10 cellular contexts compared by ENCODE assay signal in genomic region chr18:48806551-48807261, GRCh38.
DNase-seq lines count a peak whose midpoint lies in the region; ATAC-seq and TF ChIP-seq lines count a peak whose summit lies in the region.
"Had no signal": no experiment of that assay in that cellular context is flagged by ENCODE, and none has a peak within 500 bp of the region (broad histone marks: within the 10 kb centered on the region; RNA-seq: fewer than 3 reads in every experiment).

No MANE protein-coding gene starts in this region.

- 53% methylated on average over 11 of the region's 11 CpGs for WGBS in lower leg skin, 2 donors

- no peak overlapping the region for H3K4me3 ChIP-seq in astrocyte of the spinal cord (ENCODE audit: low read depth, low read length)
- H3K4me3 ChIP-seq in lower leg skin (ENCODE audit: low read depth, poor library complexity, severe bottlenecking) = no peak overlapping the region
- no peak overlapping the region for H3K4me3 ChIP-seq in uterus

- peak overlapping the region; percentile 6 to 40 for H3K27ac ChIP-seq in uterus

- no peaks in the 10 kb centered on the region for H3K27me3 ChIP-seq in uterus
- H3K27me3 ChIP-seq: BE2C had no signal

- intact Hi-C loops in lower leg skin (cut with DNase I; ENCODE audit: low total_unique reads) = no loop called here
- intact Hi-C loops in uterus (cut with DNase I; ENCODE audit: low total_unique reads) = no loop called here

- TF ChIP-seq CTCF in astrocyte of the spinal cord (IDR thresholded peaks at IDR 0.05; ENCODE audit: low read depth, low read length) = no peak
- TF ChIP-seq CTCF in lower leg skin (IDR thresholded peaks at IDR 0.05) = no peak
- no peak for TF ChIP-seq CTCF in uterus (IDR thresholded peaks at IDR 0.05)

- peaks cover 0 to 4% of the 10 kb centered on the region in 2 donors for H3K4me1 ChIP-seq in uterus
- H3K4me1 ChIP-seq: BE2C had no signal

- H3K36me3 ChIP-seq in uterus = no peaks in the 10 kb centered on the region
- H3K36me3 ChIP-seq: BE2C had no signal

- in situ Hi-C loops in astrocyte of the spinal cord (cut with HindIII; ENCODE audit: low sequenced_read_pairs) = no loop called here

- DNase-seq in activated effector memory CD4-positive, alpha-beta T cell treated with anti-CD3 and anti-CD28 coated beads, Interleukin-2, amount 50 U/mL, for 16 hours = peak; percentile 65
- DNase-seq in activated effector memory CD4-positive, alpha-beta T cell treated with Interleukin-2 at 50 U/mL for 16 hours = no peak
- peak; percentile 50 for DNase-seq in astrocyte of the spinal cord (ENCODE audit: low read depth, low spot score)
- DNase-seq in lower leg skin (ENCODE audit: low spot score in 2 of 2) = peak; percentile 61 to 87
- peak; percentile 13 to 23 for DNase-seq in uterus
- no peak for DNase-seq in NCI-H1436 treated with DMSO at 0.1 percent for 48 hours (lab: John Stamatoyannopoulos, UW)
- DNase-seq in cerebellum (ENCODE audit: low spot score) = no peak
- DNase-seq: BE2C, NCI-H1436 had no signal

- TF ChIP-seq POLR2A in lower leg skin (IDR thresholded peaks at IDR 0.05) (no peak), uterus (IDR thresholded peaks at IDR 0.05) (no peak)

- no peak for ATAC-seq in HG03520 (IDR thresholded peaks at IDR 0.05; ENCODE audit: unreplicated experiment)

- no peaks in the 10 kb centered on the region for H3K9me3 ChIP-seq in uterus
- H3K9me3 ChIP-seq: BE2C had no signal

Comparison
In these comparisons a context has a peak if more than half of its experiments do, and no peak if none do; other contexts are left out.
1. DNase-seq: peak in activated effector memory CD4-positive, alpha-beta T cell treated with anti-CD3 and anti-CD28 coated beads, Interleukin-2, amount 50 U/mL, for 16 hours (single experiment), astrocyte of the spinal cord (single experiment), lower leg skin (2 of 2) and uterus (2 of 2); none in activated effector memory CD4-positive, alpha-beta T cell treated with Interleukin-2 at 50 U/mL for 16 hours (single experiment), NCI-H1436 treated with DMSO at 0.1 percent for 48 hours (single experiment) and cerebellum (single experiment).